ENCODE assay signal across 15 cellular contexts in the genomic region with DNA sequence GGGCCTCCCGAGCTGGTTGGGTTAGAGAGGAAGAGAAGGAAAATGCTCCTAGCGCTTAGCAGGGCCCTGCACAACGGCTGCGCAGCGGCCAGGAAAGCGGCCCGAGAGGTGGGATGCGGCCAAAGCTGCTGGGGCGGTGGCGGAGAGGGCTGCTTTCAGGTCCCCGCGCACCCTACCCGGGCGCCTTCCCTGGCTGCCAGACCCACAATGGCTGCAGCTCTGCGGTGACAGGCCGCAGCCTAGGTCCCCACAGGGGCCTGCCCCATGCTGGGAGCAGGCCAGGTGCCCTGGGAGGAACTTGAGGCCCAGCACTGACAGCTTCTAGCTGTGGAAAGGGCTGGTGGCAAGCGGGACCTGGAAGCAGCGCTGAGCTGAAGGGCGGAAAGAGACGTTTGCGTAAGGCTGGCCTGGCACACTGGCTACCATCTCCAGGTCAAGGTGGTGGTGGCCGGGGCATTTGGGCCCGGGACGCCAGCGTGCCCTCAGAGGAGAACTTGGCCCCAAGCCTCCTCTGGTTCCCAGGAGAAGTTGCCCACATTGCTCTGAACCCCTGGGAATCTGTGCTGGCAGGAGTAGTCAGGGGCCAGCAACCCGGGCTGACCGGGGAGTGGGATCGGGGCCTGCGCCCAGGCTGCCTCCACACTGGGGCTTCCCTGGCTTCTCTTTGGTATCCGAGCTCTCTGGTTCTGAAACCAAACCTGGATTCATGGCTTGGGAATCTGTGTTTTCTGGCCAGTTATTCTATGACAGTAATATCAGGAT.
DNase-seq lines count a peak whose midpoint lies in the region; ATAC-seq and TF ChIP-seq lines count a peak whose summit lies in the region.
"Had no signal": no experiment of that assay in that cellular context is flagged by ENCODE, and none has a peak within 500 bp of the region (broad histone marks: within the 10 kb centered on the region; RNA-seq: fewer than 3 reads in every experiment).

No MANE protein-coding gene starts in this region.

- peak overlapping the region; percentile 80; the same call in 1 of the 2 replicates for H2AFZ ChIP-seq in GM23338

- CTCF ChIA-PET in WTC11 (lab: Charles Lee), result interaction anchor here (0.9 to 1.1 kb wide), 2 partner anchors 148 to 285 kb away, joined by 3 read pairs; no protein-coding TSS in a partner anchor
- CTCF ChIA-PET in activated CD4-positive, alpha-beta T cell treated with anti-CD3 and anti-CD28 coated beads, Interleukin-2, amount 10 ng/mL, durations not matched to agents 7 days and 5 days (lab: Charles Lee), result no interaction called here

- H3K9me3 ChIP-seq in endodermal cell (ENCODE audit: control insufficient read depth, low read length), result no peaks in the 10 kb centered on the region
- H3K9me3 ChIP-seq in upper lobe of left lung, result no peaks in the 10 kb centered on the region
- H3K9me3 ChIP-seq: Caco-2 had no signal

- 94 to 97% methylated on average over 5 to 30 of the region's 30 CpGs for WGBS in endodermal cell (ENCODE audit: insufficient coverage in 1 of 2, insufficient read length in 1 of 2), 2 experiments
- 94 to 95% methylated on average over 19 to 27 of the region's 30 CpGs for WGBS in upper lobe of left lung, 2 donors

- H3K27me3 ChIP-seq in GM23338 (ENCODE audit: insufficient read depth) (no peaks in the 10 kb centered on the region), endodermal cell (ENCODE audit: control insufficient read depth, insufficient read depth, low read length, poor library complexity, severe bottlenecking) (no peaks in the 10 kb centered on the region), upper lobe of left lung (no peaks in the 10 kb centered on the region)

- H3K4me1 ChIP-seq in GM23338 (ENCODE audit: insufficient read depth) (peaks cover 7% of the 10 kb centered on the region; the same call in 1 of the 2 replicates), endodermal cell (ENCODE audit: control insufficient read depth, insufficient read depth, low read length) (no peaks in the 10 kb centered on the region), upper lobe of left lung (no peaks in the 10 kb centered on the region)
- H3K4me1 ChIP-seq: Caco-2 had no signal

- no peak overlapping the region for H3K27ac Mint-ChIP-seq in GM23338
- no peak overlapping the region for H3K27ac Mint-ChIP-seq in WTC11
- no peak overlapping the region for H3K27ac Mint-ChIP-seq in endodermal cell
- no peak overlapping the region for H3K27ac Mint-ChIP-seq in activated CD4-positive, alpha-beta T cell treated with anti-CD3 and anti-CD28 coated beads, Interleukin-2, amount 10 ng/mL, durations not matched to agents 7 days and 5 days
- H3K27ac Mint-ChIP-seq: CD4-positive, alpha-beta T cell; HFFc6 had no signal

- ATAC-seq in GM23338 (peak; percentile 79), WTC11 (peak; percentile 73), upper lobe of left lung (ENCODE audit: low FRiP score in 2 of 2) (peak; percentile 38 to 46)
- ATAC-seq: HCT116 had no signal

- H3K4me3 ChIP-seq in GM23338 (no peak overlapping the region), endodermal cell (ENCODE audit: low read length) (no peak overlapping the region), upper lobe of left lung (no peak overlapping the region)

- 0 out of 2 replicates have a peak, but pooled peaks cover 3% of the 10 kb centered on the region for H3K9me2 ChIP-seq in GM23338 (ENCODE audit: insufficient read depth)

- H3K36me3 Mint-ChIP-seq in GM23338 (ENCODE audit: low read depth) (no peaks in the 10 kb centered on the region), WTC11 (no peaks in the 10 kb centered on the region), endodermal cell (ENCODE audit: low read depth) (no peaks in the 10 kb centered on the region)
- no peaks in the 10 kb centered on the region for H3K36me3 Mint-ChIP-seq in activated CD4-positive, alpha-beta T cell treated with anti-CD3 and anti-CD28 coated beads, Interleukin-2, amount 10 ng/mL, durations not matched to agents 7 days and 5 days (ENCODE audit: low read depth)

- no peak for TF ChIP-seq EP300 in upper lobe of left lung (IDR thresholded peaks at IDR 0.05)

- H3K27me3 Mint-ChIP-seq in GM23338 (ENCODE audit: insufficient read depth, low read depth, poor library complexity), result peaks cover 5% of the 10 kb centered on the region
- H3K27me3 Mint-ChIP-seq in WTC11 (ENCODE audit: low read depth), result no peaks in the 10 kb centered on the region
- H3K27me3 Mint-ChIP-seq in endodermal cell (ENCODE audit: insufficient read depth), result no peaks in the 10 kb centered on the region
- no peaks in the 10 kb centered on the region for H3K27me3 Mint-ChIP-seq in activated CD4-positive, alpha-beta T cell treated with anti-CD3 and anti-CD28 coated beads, Interleukin-2, amount 10 ng/mL, durations not matched to agents 7 days and 5 days
- H3K27me3 Mint-ChIP-seq: CD4-positive, alpha-beta T cell had no signal

- H3K36me3 ChIP-seq in GM23338 (ENCODE audit: insufficient read depth), result no peaks in the 10 kb centered on the region
- no peaks in the 10 kb centered on the region for H3K36me3 ChIP-seq in endodermal cell (ENCODE audit: control insufficient read depth, insufficient read depth, low read length)
- H3K36me3 ChIP-seq in upper lobe of left lung, result no peaks in the 10 kb centered on the region

- peaks cover 5% of the 10 kb centered on the region; the same call in 2 of the 3 replicates for H3K4me1 Mint-ChIP-seq in GM23338
- peaks cover 5% of the 10 kb centered on the region for H3K4me1 Mint-ChIP-seq in WTC11
- no peaks in the 10 kb centered on the region for H3K4me1 Mint-ChIP-seq in endodermal cell
- no peaks in the 10 kb centered on the region for H3K4me1 Mint-ChIP-seq in activated CD4-positive, alpha-beta T cell treated with anti-CD3 and anti-CD28 coated beads, Interleukin-2, amount 10 ng/mL, durations not matched to agents 7 days and 5 days

- TF ChIP-seq CTCF in GM23338 (conservative IDR thresholded peaks at IDR 0.05; ENCODE audit: low read depth in 2 of 2), result no peak
- no peak for TF ChIP-seq CTCF in WTC11 (IDR thresholded peaks at IDR 0.05)
- TF ChIP-seq CTCF in endodermal cell (conservative IDR thresholded peaks at IDR 0.05), result no peak
- no peak for TF ChIP-seq CTCF in upper lobe of left lung (IDR thresholded peaks at IDR 0.05)

- no peak for TF ChIP-seq POLR2A in upper lobe of left lung (IDR thresholded peaks at IDR 0.05)

- H3K9me3 Mint-ChIP-seq in GM23338 (no peaks in the 10 kb centered on the region), WTC11 (no peaks in the 10 kb centered on the region), endodermal cell (no peaks in the 10 kb centered on the region)
- no peaks in the 10 kb centered on the region for H3K9me3 Mint-ChIP-seq in activated CD4-positive, alpha-beta T cell treated with anti-CD3 and anti-CD28 coated beads, Interleukin-2, amount 10 ng/mL, durations not matched to agents 7 days and 5 days
- H3K9me3 Mint-ChIP-seq: CD4-positive, alpha-beta T cell had no signal

- no peak overlapping the region for H3K4me2 ChIP-seq in GM23338

- H3K4me3 Mint-ChIP-seq in GM23338, result no peak overlapping the region
- no peak overlapping the region for H3K4me3 Mint-ChIP-seq in WTC11
- H3K4me3 Mint-ChIP-seq in endodermal cell, result no peak overlapping the region
- no peak overlapping the region for H3K4me3 Mint-ChIP-seq in activated CD4-positive, alpha-beta T cell treated with anti-CD3 and anti-CD28 coated beads, Interleukin-2, amount 10 ng/mL, durations not matched to agents 7 days and 5 days
- H3K4me3 Mint-ChIP-seq: CD4-positive, alpha-beta T cell; HFFc6 had no signal

- DNase-seq in GM23338 (ENCODE audit: low spot score) (peak; percentile 29), WTC11 (ENCODE audit: low spot score) (peak; percentile 13), endodermal cell (peak; percentile 52), upper lobe of left lung (peak in 1 of 2 donors; percentile 71), HuH-7.5 (ENCODE audit: low spot score) (no peak)
- DNase-seq in activated CD4-positive, alpha-beta T cell treated with anti-CD3 and anti-CD28 coated beads, Interleukin-2, amount 10 ng/mL, durations not matched to agents 7 days and 5 days, result no peak
- DNase-seq in activated CD8-positive, alpha-beta memory T cell treated with anti-CD3 and anti-CD28 coated beads for 24 hours, result no peak
- DNase-seq: Caco-2; CD4-positive, alpha-beta T cell; HFFc6; IMR-90; KBM-7 had no signal

- H3K9ac ChIP-seq in endodermal cell (ENCODE audit: extremely low read depth, low read length, poor library complexity, severe bottlenecking), result no peak overlapping the region

- POLR2A ChIA-PET in WTC11 (lab: Charles Lee), result no interaction called here
- POLR2A ChIA-PET in activated CD4-positive, alpha-beta T cell treated with anti-CD3 and anti-CD28 coated beads, Interleukin-2, amount 10 ng/mL, durations not matched to agents 7 days and 5 days (lab: Charles Lee), result no interaction called here

- no peaks in the 10 kb centered on the region for H3F3A ChIP-seq in GM23338 (replicated peaks; ENCODE audit: low read depth)

- H3K79me2 ChIP-seq in GM23338 (replicated peaks; ENCODE audit: insufficient read depth), result no peaks in the 10 kb centered on the region

- H4K20me1 ChIP-seq in GM23338 (replicated peaks; ENCODE audit: insufficient read depth), result no peaks in the 10 kb centered on the region

- H3K27ac ChIP-seq in GM23338 (ENCODE audit: low read depth), result no peak overlapping the region
- no peak overlapping the region for H3K27ac ChIP-seq in endodermal cell (ENCODE audit: low read depth, low read length)
- no peak overlapping the region for H3K27ac ChIP-seq in upper lobe of left lung
- H3K27ac ChIP-seq: C4-2B, HL-60 had no signal

TF ChIP-seq in WTC11, 78 proteins besides CTCF, POLR2A, EP300 and RAD21:
- TF ChIP-seq ZNF671 (CRISPR knock-in tag; IDR thresholded peaks at IDR 0.05) (no peak), ZNF423 (CRISPR knock-in tag; IDR thresholded peaks at IDR 0.05) (0 out of 2 replicates have a peak, but pooled peaks have one; percentile 11)
TF ChIP-seq in WTC11: peak in this region for 1.

Comparison
In these comparisons a context has a peak if more than half of its experiments do, and no peak if none do; other contexts are left out.
1. DNase-seq: peak in GM23338 (single experiment), WTC11 (single experiment) and endodermal cell (single experiment); none in HuH-7.5 (single experiment), activated CD4-positive, alpha-beta T cell treated with anti-CD3 and anti-CD28 coated beads, Interleukin-2, amount 10 ng/mL, durations not matched to agents 7 days and 5 days (single experiment) and activated CD8-positive, alpha-beta memory T cell treated with anti-CD3 and anti-CD28 coated beads for 24 hours (single experiment).
2. Peak in every context shown above with its lines, with median percentiles within 50 percentile points of each other: ATAC-seq.